ENCODE assay signal across 14 cellular contexts in genomic region chr20:58111340-58112016, GRCh38.
A peak's percentile ranks its signal among the peaks of the same experiment; 100 is the strongest.
DNase-seq lines count a peak whose midpoint lies in the region; TF ChIP-seq lines count a peak whose summit lies in the region.
"Had no signal": no experiment of that assay in that cellular context is flagged by ENCODE, and none has a peak within 500 bp of the region (broad histone marks: within the 10 kb centered on the region; RNA-seq: fewer than 3 reads in every experiment).

No MANE protein-coding gene starts in this region.

- peaks cover 15% of the 10 kb centered on the region for H3K27me3 Mint-ChIP-seq in H9 (ENCODE audit: low read depth)
- H3K27me3 Mint-ChIP-seq in brain = peaks cover 18% of the 10 kb centered on the region
- H3K27me3 Mint-ChIP-seq in progenitor cell of endocrine pancreas = peaks cover 10% of the 10 kb centered on the region

- H3K56ac ChIP-seq in H9 (ENCODE audit: insufficient read length, low read depth, low read length) = no peak overlapping the region

- no peak overlapping the region for H3K4me3 Mint-ChIP-seq in H9
- H3K4me3 Mint-ChIP-seq in brain = no peak overlapping the region
- no peak overlapping the region for H3K4me3 Mint-ChIP-seq in progenitor cell of endocrine pancreas (ENCODE audit: low read depth)
- H3K4me3 Mint-ChIP-seq: activated T-helper 1 cell treated with anti-CD3 and anti-CD28 coated beads, Interleukin-12 subunit alpha, Interleukin-12 subunit beta, Interleukin-2, Interleukin-4 antibody, amounts not matched to agents 30 ng/mL and 10 ng/mL and 1 ng/mL, durations not matched to agents 14 hours and 24 hours and 36 hours; stimulated activated naive CD8-positive, alpha-beta T cell treated with anti-CD3 and anti-CD28 coated beads, Interleukin-15, amount 100 ng/mL, for 72 hours had no signal

- H4K8ac ChIP-seq in H9 (replicated peaks; ENCODE audit: insufficient read length, low read depth, low read length) = no peak overlapping the region

- H3K79me2 ChIP-seq in H9 (ENCODE audit: insufficient read depth, low read length) = no peaks in the 10 kb centered on the region

- H3K4me1 Mint-ChIP-seq in H9 = no peaks in the 10 kb centered on the region
- peaks cover 39% of the 10 kb centered on the region for H3K4me1 Mint-ChIP-seq in brain
- H3K4me1 Mint-ChIP-seq in progenitor cell of endocrine pancreas (ENCODE audit: low read depth) = no peaks in the 10 kb centered on the region
- H3K4me1 Mint-ChIP-seq: stimulated activated naive CD8-positive, alpha-beta T cell treated with anti-CD3 and anti-CD28 coated beads, Interleukin-15, amount 100 ng/mL, for 72 hours had no signal

- H2BK12ac ChIP-seq in H9 (ENCODE audit: insufficient read length, low read depth, low read length) = no peak overlapping the region

- no peak overlapping the region for H2BK5ac ChIP-seq in H9 (ENCODE audit: insufficient read length, low read length)

- in situ Hi-C loops in GM13977 (cut with MboI; ENCODE audit: low pct_unique_long_range_greater_than_20kb, low sequenced_read_pairs, unreplicated experiment) = no loop called here

- H3K36me3 ChIP-seq in suprapubic skin (no peaks in the 10 kb centered on the region), H7 (replicated peaks; ENCODE audit: control insufficient read depth, insufficient read depth, low read length) (no peaks in the 10 kb centered on the region)
- H3K36me3 ChIP-seq: BE2C had no signal

- no peak overlapping the region for H3K18ac ChIP-seq in H9 (ENCODE audit: insufficient read length, low read depth, low read length)

- no peak overlapping the region for H3K9ac ChIP-seq in H9 (ENCODE audit: extremely low read depth, insufficient read length, low read length)

- no peak overlapping the region for H3K27ac ChIP-seq in H9 (ENCODE audit: insufficient read length, low read depth, low read length)
- H3K27ac ChIP-seq in suprapubic skin = peak overlapping the region; percentile 63

- H3K4me3 ChIP-seq in suprapubic skin (no peak overlapping the region), H7 (ENCODE audit: insufficient read depth, low read depth, low read length) (no peak overlapping the region)

- H3K23ac ChIP-seq in H9 (ENCODE audit: insufficient read length, low read depth, low read length) = no peak overlapping the region

- H3K27me3 ChIP-seq in H9 (ENCODE audit: insufficient read depth, low read length) (no peaks in the 10 kb centered on the region), suprapubic skin (no peaks in the 10 kb centered on the region), H7 (ENCODE audit: control insufficient read depth, insufficient read depth, low read length) (no peaks in the 10 kb centered on the region; the same call in 1 of the 2 replicates)
- H3K27me3 ChIP-seq: BE2C had no signal

- TF ChIP-seq CTCF in H9 (conservative IDR thresholded peaks at IDR 0.05) (no peak), brain (conservative IDR thresholded peaks at IDR 0.05) (no peak), suprapubic skin (IDR thresholded peaks at IDR 0.05) (no peak), progenitor cell of endocrine pancreas (IDR thresholded peaks at IDR 0.05; ENCODE audit: unreplicated experiment) (no peak), GM13977 (IDR thresholded peaks at IDR 0.05; ENCODE audit: extremely low read depth, insufficient read depth, missing control alignments) (no peak)

- no peak for TF ChIP-seq POLR2A in suprapubic skin (IDR thresholded peaks at IDR 0.05)

- H3K9me3 Mint-ChIP-seq in H9 (no peaks in the 10 kb centered on the region; a peak in 2 of 5 replicates), brain (peaks cover 6 to 22% (median 12%) of the 10 kb centered on the region in 5 experiments), progenitor cell of endocrine pancreas (ENCODE audit: low read depth) (no peaks in the 10 kb centered on the region)
- H3K9me3 Mint-ChIP-seq: activated T-helper 1 cell treated with anti-CD3 and anti-CD28 coated beads, Interleukin-12 subunit alpha, Interleukin-12 subunit beta, Interleukin-2, Interleukin-4 antibody, amounts not matched to agents 30 ng/mL and 10 ng/mL and 1 ng/mL, durations not matched to agents 14 hours and 24 hours and 36 hours had no signal

- H2BK20ac ChIP-seq in H9 (ENCODE audit: low read depth, low read length, poor library complexity, severe bottlenecking) = no peak overlapping the region

- no peaks in the 10 kb centered on the region for H3K4me1 ChIP-seq in H9 (ENCODE audit: insufficient read depth, low read length)
- H3K4me1 ChIP-seq in suprapubic skin = peaks cover 28% of the 10 kb centered on the region
- H3K4me1 ChIP-seq: BE2C had no signal

- H3K4ac ChIP-seq in H9 (ENCODE audit: low read depth, low read length) = no peak overlapping the region

- no peak overlapping the region for H2BK120ac ChIP-seq in H9 (ENCODE audit: low read depth, low read length, poor library complexity, severe bottlenecking)

- H3K79me1 ChIP-seq in H9 (ENCODE audit: insufficient read depth, low read depth, low read length, poor library complexity, severe bottlenecking) = no peaks in the 10 kb centered on the region

- no peak for TF ChIP-seq EP300 in suprapubic skin (IDR thresholded peaks at IDR 0.05)

- H2AK5ac ChIP-seq in H9 (ENCODE audit: insufficient read length, low read length) = no peak overlapping the region

- no peaks in the 10 kb centered on the region for H4K20me1 ChIP-seq in H9 (ENCODE audit: control insufficient read depth, insufficient read depth, insufficient read length)

- H3K27ac Mint-ChIP-seq in H9 = no peak overlapping the region; a peak in 1 of 7 replicates
- peak overlapping the region in 3 of 5 experiments; percentile 10 to 91 (median 55) for H3K27ac Mint-ChIP-seq in brain
- H3K27ac Mint-ChIP-seq in progenitor cell of endocrine pancreas = no peak overlapping the region
- H3K27ac Mint-ChIP-seq: activated T-helper 1 cell treated with anti-CD3 and anti-CD28 coated beads, Interleukin-12 subunit alpha, Interleukin-12 subunit beta, Interleukin-2, Interleukin-4 antibody, amounts not matched to agents 30 ng/mL and 10 ng/mL and 1 ng/mL, durations not matched to agents 14 hours and 24 hours and 36 hours; stimulated activated naive CD8-positive, alpha-beta T cell treated with anti-CD3 and anti-CD28 coated beads, Interleukin-15, amount 100 ng/mL, for 72 hours had no signal

- H4K5ac ChIP-seq in H9 (ENCODE audit: insufficient read length, low read depth, low read length) = no peak overlapping the region

- peak; percentile 8 for DNase-seq in H9
- DNase-seq in left kidney (ENCODE audit: low read depth, low spot score) = peak; percentile 53
- peak; percentile 49 to 51 for DNase-seq in suprapubic skin (ENCODE audit: low spot score in 2 of 2)
- no peak for DNase-seq in H7
- DNase-seq in progenitor cell of endocrine pancreas (ENCODE audit: low spot score, unreplicated experiment) = no peak
- DNase-seq in GM13977 (ENCODE audit: low spot score) = no peak
- DNase-seq: activated CD4-positive, alpha-beta T cell treated with anti-CD3 and anti-CD28 coated beads, Interleukin-2, amount 50 U/mL, for 4 hours; BE2C; erythroblast; NCI-H187 treated with DMSO at 0.1 percent for 48 hours; NCI-H524 treated with DMSO at 0.1 percent for 48 hours; stimulated activated naive CD8-positive, alpha-beta T cell treated with anti-CD3 and anti-CD28 coated beads, Interleukin-15, amount 100 ng/mL, for 72 hours had no signal

- no peaks in the 10 kb centered on the region for H3K23me2 ChIP-seq in H9 (ENCODE audit: insufficient read length, low read depth, low read length, poor library complexity, severe bottlenecking)

- no peak overlapping the region for H2AFZ ChIP-seq in H9 (ENCODE audit: low read length)

- H3K14ac ChIP-seq in H9 (ENCODE audit: insufficient read depth, low read length) = no peak overlapping the region

- H3K36me3 Mint-ChIP-seq in H9 (ENCODE audit: insufficient read depth in 1 of 3, low read depth in 3 of 3) (no peaks in the 10 kb centered on the region; a peak in 1 of 7 replicates), brain (no peaks in the 10 kb centered on the region), progenitor cell of endocrine pancreas (ENCODE audit: insufficient read depth) (no peaks in the 10 kb centered on the region)

- no peaks in the 10 kb centered on the region for H3K9me3 ChIP-seq in H9 (ENCODE audit: control insufficient read depth, low read depth, low read length)
- no peaks in the 10 kb centered on the region for H3K9me3 ChIP-seq in suprapubic skin
- H3K9me3 ChIP-seq: BE2C had no signal

- H3T11ph ChIP-seq in H9 (ENCODE audit: low read length) = no peak overlapping the region

- no CpG with 5 or more reads among the region's 18 CpGs for WGBS in H9 (ENCODE audit: extremely low coverage, insufficient read length, low lambda C conversion rate)
- WGBS in suprapubic skin = 76% methylated on average over 18 of the region's 18 CpGs

- H2BK15ac ChIP-seq in H9 (ENCODE audit: low read depth, low read length) = no peak overlapping the region

- H4K91ac ChIP-seq in H9 (ENCODE audit: insufficient read length, low read depth, low read length) = no peak overlapping the region

- H3K4me2 ChIP-seq in H9 (ENCODE audit: insufficient read depth, insufficient read length, low read length) = no peak overlapping the region

Comparison
In these comparisons a context has a peak if more than half of its experiments do, and no peak if none do; other contexts are left out.
1. DNase-seq: peak in H9 (single experiment), left kidney (single experiment) and suprapubic skin (2 of 2); none in H7 (single experiment), progenitor cell of endocrine pancreas (single experiment) and GM13977 (single experiment).
2. H3K27ac Mint-ChIP-seq: peak in brain (3 of 5); none in H9 (0 of 3) and progenitor cell of endocrine pancreas (single experiment).